ENCODE assay signal across 1 cellular context in the genomic region with DNA sequence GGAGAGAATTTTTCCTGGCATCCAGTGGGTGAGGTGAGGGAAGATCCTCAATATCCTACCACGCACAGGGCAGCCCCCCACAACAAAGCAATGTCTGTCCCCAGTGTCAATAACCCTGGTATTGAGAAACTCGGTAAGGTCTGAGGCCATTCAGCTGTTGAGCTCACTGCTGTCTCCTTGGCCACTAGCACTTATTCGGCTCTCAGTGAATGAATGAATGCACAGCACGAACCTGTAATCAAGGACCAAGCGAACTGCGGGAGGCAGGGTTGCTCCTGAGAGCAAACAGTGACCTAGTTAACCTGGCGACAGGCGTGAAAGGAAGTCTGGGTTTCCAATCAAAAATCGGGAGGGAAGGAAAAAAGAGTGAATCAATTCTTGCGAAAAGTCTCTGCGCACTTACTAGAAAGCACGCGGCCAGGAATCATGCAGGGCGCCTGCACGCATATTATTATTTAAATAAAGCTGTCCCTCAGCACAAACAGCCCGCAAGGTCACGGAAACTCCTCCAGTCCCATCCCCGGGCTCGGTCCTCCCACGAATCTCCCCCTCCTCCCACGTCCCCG.
TF ChIP-seq lines count a peak whose summit lies in the region.

No MANE protein-coding gene starts in this region.

TF ChIP-seq in HepG2, 621 proteins besides CTCF, POLR2A, EP300 and RAD21 (continued from another document and continues in another):
- TF ChIP-seq ZNF773 (CRISPR knock-in tag; IDR thresholded peaks at IDR 0.05; ENCODE audit: borderline replicate concordance): no peak
- no peak for TF ChIP-seq ZNF629 (CRISPR knock-in tag; conservative IDR thresholded peaks at IDR 0.05)
- TF ChIP-seq, protein P1, sequence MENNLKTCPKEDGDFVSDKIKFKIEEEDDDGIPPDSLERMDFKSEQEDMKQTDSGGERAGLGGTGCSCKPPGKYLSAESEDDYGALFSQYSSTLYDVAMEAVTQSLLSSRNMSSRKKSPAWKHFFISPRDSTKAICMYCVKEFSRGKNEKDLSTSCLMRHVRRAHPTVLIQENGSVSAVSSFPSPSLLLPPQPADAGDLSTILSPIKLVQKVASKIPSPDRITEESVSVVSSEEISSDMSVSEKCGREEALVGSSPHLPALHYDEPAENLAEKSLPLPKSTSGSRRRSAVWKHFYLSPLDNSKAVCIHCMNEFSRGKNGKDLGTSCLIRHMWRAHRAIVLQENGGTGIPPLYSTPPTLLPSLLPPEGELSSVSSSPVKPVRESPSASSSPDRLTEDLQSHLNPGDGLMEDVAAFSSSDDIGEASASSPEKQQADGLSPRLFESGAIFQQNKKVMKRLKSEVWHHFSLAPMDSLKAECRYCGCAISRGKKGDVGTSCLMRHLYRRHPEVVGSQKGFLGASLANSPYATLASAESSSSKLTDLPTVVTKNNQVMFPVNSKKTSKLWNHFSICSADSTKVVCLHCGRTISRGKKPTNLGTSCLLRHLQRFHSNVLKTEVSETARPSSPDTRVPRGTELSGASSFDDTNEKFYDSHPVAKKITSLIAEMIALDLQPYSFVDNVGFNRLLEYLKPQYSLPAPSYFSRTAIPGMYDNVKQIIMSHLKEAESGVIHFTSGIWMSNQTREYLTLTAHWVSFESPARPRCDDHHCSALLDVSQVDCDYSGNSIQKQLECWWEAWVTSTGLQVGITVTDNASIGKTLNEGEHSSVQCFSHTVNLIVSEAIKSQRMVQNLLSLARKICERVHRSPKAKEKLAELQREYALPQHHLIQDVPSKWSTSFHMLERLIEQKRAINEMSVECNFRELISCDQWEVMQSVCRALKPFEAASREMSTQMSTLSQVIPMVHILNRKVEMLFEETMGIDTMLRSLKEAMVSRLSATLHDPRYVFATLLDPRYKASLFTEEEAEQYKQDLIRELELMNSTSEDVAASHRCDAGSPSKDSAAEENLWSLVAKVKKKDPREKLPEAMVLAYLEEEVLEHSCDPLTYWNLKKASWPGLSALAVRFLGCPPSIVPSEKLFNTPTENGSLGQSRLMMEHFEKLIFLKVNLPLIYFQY (CRISPR knock-in tag; IDR thresholded peaks at IDR 0.05; ENCODE audit: borderline replicate concordance): peak; percentile 45; the same call in 1 of the 2 replicates
- no peak for TF ChIP-seq TOE1 (CRISPR knock-in tag; IDR thresholded peaks at IDR 0.05)
- TF ChIP-seq, protein P2, sequence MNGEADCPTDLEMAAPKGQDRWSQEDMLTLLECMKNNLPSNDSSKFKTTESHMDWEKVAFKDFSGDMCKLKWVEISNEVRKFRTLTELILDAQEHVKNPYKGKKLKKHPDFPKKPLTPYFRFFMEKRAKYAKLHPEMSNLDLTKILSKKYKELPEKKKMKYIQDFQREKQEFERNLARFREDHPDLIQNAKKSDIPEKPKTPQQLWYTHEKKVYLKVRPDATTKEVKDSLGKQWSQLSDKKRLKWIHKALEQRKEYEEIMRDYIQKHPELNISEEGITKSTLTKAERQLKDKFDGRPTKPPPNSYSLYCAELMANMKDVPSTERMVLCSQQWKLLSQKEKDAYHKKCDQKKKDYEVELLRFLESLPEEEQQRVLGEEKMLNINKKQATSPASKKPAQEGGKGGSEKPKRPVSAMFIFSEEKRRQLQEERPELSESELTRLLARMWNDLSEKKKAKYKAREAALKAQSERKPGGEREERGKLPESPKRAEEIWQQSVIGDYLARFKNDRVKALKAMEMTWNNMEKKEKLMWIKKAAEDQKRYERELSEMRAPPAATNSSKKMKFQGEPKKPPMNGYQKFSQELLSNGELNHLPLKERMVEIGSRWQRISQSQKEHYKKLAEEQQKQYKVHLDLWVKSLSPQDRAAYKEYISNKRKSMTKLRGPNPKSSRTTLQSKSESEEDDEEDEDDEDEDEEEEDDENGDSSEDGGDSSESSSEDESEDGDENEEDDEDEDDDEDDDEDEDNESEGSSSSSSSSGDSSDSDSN (CRISPR knock-in tag; IDR thresholded peaks at IDR 0.05): 0 out of 2 replicates have a peak, but pooled peaks have one; percentile 6
- no peak for TF ChIP-seq NFE2 (CRISPR knock-in tag; IDR thresholded peaks at IDR 0.05)
- TF ChIP-seq MAF1 (CRISPR knock-in tag; IDR thresholded peaks at IDR 0.05; ENCODE audit: borderline replicate concordance): no peak
- TF ChIP-seq, protein P3, sequence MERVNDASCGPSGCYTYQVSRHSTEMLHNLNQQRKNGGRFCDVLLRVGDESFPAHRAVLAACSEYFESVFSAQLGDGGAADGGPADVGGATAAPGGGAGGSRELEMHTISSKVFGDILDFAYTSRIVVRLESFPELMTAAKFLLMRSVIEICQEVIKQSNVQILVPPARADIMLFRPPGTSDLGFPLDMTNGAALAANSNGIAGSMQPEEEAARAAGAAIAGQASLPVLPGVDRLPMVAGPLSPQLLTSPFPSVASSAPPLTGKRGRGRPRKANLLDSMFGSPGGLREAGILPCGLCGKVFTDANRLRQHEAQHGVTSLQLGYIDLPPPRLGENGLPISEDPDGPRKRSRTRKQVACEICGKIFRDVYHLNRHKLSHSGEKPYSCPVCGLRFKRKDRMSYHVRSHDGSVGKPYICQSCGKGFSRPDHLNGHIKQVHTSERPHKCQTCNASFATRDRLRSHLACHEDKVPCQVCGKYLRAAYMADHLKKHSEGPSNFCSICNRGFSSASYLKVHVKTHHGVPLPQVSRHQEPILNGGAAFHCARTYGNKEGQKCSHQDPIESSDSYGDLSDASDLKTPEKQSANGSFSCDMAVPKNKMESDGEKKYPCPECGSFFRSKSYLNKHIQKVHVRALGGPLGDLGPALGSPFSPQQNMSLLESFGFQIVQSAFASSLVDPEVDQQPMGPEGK (CRISPR knock-in tag; IDR thresholded peaks at IDR 0.05): peak; percentile 69
- TF ChIP-seq SP5 (CRISPR knock-in tag; IDR thresholded peaks at IDR 0.05; ENCODE audit: borderline replicate concordance, low read depth): no peak
- no peak for TF ChIP-seq GABPB1 (CRISPR knock-in tag; IDR thresholded peaks at IDR 0.05)
- TF ChIP-seq MED13 (CRISPR knock-in tag; IDR thresholded peaks at IDR 0.05): no peak; the same call in 1 of the 2 replicates
- TF ChIP-seq, protein P4, sequence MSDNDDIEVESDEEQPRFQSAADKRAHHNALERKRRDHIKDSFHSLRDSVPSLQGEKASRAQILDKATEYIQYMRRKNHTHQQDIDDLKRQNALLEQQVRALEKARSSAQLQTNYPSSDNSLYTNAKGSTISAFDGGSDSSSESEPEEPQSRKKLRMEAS (IDR thresholded peaks at IDR 0.05): 0 out of 2 replicates have a peak, but pooled peaks have one; percentile 31
- TF ChIP-seq, protein P5, sequence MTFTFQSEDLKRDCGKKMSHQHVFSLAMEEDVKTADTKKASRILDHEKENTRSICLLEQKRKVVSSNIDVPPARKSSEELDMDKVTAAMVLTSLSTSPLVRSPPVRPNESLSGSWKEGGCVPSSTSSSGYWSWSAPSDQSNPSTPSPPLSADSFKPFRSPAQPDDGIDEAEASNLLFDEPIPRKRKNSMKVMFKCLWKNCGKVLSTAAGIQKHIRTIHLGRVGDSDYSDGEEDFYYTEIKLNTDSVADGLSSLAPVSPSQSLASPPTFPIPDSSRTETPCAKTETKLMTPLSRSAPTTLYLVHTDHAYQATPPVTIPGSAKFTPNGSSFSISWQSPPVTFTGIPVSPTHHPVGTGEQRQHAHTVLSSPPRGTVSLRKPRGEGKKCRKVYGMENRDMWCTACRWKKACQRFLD (CRISPR knock-in tag; IDR thresholded peaks at IDR 0.05; ENCODE audit: borderline replicate concordance): 0 out of 2 replicates have a peak, but pooled peaks have one; percentile 51
- TF ChIP-seq, protein P6, sequence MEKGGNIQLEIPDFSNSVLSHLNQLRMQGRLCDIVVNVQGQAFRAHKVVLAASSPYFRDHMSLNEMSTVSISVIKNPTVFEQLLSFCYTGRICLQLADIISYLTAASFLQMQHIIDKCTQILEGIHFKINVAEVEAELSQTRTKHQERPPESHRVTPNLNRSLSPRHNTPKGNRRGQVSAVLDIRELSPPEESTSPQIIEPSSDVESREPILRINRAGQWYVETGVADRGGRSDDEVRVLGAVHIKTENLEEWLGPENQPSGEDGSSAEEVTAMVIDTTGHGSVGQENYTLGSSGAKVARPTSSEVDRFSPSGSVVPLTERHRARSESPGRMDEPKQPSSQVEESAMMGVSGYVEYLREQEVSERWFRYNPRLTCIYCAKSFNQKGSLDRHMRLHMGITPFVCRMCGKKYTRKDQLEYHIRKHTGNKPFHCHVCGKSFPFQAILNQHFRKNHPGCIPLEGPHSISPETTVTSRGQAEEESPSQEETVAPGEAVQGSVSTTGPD (CRISPR knock-in tag; IDR thresholded peaks at IDR 0.05): no peak
- TF ChIP-seq, protein P7, sequence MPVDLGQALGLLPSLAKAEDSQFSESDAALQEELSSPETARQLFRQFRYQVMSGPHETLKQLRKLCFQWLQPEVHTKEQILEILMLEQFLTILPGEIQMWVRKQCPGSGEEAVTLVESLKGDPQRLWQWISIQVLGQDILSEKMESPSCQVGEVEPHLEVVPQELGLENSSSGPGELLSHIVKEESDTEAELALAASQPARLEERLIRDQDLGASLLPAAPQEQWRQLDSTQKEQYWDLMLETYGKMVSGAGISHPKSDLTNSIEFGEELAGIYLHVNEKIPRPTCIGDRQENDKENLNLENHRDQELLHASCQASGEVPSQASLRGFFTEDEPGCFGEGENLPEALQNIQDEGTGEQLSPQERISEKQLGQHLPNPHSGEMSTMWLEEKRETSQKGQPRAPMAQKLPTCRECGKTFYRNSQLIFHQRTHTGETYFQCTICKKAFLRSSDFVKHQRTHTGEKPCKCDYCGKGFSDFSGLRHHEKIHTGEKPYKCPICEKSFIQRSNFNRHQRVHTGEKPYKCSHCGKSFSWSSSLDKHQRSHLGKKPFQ (CRISPR knock-in tag; IDR thresholded peaks at IDR 0.05; ENCODE audit: insufficient replicate concordance): no peak
- TF ChIP-seq ZNF670 (CRISPR knock-in tag; IDR thresholded peaks at IDR 0.05; ENCODE audit: borderline replicate concordance): no peak
- TF ChIP-seq RFXAP (CRISPR knock-in tag; IDR thresholded peaks at IDR 0.05; ENCODE audit: borderline replicate concordance): peak; percentile 50; the same call in 1 of the 2 replicates
- no peak for TF ChIP-seq XBP1 (CRISPR knock-in tag; IDR thresholded peaks at IDR 0.05)
- TF ChIP-seq, protein P8, sequence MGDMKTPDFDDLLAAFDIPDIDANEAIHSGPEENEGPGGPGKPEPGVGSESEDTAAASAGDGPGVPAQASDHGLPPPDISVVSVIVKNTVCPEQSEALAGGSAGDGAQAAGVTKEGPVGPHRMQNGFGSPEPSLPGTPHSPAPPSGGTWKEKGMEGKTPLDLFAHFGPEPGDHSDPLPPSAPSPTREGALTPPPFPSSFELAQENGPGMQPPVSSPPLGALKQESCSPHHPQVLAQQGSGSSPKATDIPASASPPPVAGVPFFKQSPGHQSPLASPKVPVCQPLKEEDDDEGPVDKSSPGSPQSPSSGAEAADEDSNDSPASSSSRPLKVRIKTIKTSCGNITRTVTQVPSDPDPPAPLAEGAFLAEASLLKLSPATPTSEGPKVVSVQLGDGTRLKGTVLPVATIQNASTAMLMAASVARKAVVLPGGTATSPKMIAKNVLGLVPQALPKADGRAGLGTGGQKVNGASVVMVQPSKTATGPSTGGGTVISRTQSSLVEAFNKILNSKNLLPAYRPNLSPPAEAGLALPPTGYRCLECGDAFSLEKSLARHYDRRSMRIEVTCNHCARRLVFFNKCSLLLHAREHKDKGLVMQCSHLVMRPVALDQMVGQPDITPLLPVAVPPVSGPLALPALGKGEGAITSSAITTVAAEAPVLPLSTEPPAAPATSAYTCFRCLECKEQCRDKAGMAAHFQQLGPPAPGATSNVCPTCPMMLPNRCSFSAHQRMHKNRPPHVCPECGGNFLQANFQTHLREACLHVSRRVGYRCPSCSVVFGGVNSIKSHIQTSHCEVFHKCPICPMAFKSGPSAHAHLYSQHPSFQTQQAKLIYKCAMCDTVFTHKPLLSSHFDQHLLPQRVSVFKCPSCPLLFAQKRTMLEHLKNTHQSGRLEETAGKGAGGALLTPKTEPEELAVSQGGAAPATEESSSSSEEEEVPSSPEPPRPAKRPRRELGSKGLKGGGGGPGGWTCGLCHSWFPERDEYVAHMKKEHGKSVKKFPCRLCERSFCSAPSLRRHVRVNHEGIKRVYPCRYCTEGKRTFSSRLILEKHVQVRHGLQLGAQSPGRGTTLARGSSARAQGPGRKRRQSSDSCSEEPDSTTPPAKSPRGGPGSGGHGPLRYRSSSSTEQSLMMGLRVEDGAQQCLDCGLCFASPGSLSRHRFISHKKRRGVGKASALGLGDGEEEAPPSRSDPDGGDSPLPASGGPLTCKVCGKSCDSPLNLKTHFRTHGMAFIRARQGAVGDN (CRISPR knock-in tag; IDR thresholded peaks at IDR 0.05): no peak
- 0 out of 2 replicates have a peak, but pooled peaks have one; percentile 62 for TF ChIP-seq DNMT1 (CRISPR knock-in tag; IDR thresholded peaks at IDR 0.05)
- TF ChIP-seq TBX2 (CRISPR knock-in tag; IDR thresholded peaks at IDR 0.05; ENCODE audit: borderline replicate concordance): no peak
- TF ChIP-seq FOXA1 (IDR thresholded peaks at IDR 0.05): no peak
- peak; percentile 90 for TF ChIP-seq FOXA1 (CRISPR knock-in tag; IDR thresholded peaks at IDR 0.05)
- TF ChIP-seq ZNF570 (CRISPR knock-in tag; IDR thresholded peaks at IDR 0.05; ENCODE audit: borderline replicate concordance): no peak
- TF ChIP-seq, protein P9, sequence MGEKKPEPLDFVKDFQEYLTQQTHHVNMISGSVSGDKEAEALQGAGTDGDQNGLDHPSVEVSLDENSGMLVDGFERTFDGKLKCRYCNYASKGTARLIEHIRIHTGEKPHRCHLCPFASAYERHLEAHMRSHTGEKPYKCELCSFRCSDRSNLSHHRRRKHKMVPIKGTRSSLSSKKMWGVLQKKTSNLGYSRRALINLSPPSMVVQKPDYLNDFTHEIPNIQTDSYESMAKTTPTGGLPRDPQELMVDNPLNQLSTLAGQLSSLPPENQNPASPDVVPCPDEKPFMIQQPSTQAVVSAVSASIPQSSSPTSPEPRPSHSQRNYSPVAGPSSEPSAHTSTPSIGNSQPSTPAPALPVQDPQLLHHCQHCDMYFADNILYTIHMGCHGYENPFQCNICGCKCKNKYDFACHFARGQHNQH (CRISPR knock-in tag; IDR thresholded peaks at IDR 0.05): 0 out of 2 replicates have a peak, but pooled peaks have one; percentile 15
- TF ChIP-seq ZNF549 (CRISPR knock-in tag; IDR thresholded peaks at IDR 0.05): no peak
- TF ChIP-seq, protein P10, sequence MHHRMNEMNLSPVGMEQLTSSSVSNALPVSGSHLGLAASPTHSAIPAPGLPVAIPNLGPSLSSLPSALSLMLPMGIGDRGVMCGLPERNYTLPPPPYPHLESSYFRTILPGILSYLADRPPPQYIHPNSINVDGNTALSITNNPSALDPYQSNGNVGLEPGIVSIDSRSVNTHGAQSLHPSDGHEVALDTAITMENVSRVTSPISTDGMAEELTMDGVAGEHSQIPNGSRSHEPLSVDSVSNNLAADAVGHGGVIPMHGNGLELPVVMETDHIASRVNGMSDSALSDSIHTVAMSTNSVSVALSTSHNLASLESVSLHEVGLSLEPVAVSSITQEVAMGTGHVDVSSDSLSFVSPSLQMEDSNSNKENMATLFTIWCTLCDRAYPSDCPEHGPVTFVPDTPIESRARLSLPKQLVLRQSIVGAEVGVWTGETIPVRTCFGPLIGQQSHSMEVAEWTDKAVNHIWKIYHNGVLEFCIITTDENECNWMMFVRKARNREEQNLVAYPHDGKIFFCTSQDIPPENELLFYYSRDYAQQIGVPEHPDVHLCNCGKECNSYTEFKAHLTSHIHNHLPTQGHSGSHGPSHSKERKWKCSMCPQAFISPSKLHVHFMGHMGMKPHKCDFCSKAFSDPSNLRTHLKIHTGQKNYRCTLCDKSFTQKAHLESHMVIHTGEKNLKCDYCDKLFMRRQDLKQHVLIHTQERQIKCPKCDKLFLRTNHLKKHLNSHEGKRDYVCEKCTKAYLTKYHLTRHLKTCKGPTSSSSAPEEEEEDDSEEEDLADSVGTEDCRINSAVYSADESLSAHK (CRISPR knock-in tag; IDR thresholded peaks at IDR 0.05; ENCODE audit: borderline replicate concordance): no peak
- no peak for TF ChIP-seq ZBTB7A (CRISPR knock-in tag; IDR thresholded peaks at IDR 0.05)
- TF ChIP-seq JUND (CRISPR knock-in tag; IDR thresholded peaks at IDR 0.05): no peak
- peak; percentile 1; the same call in 1 of the 2 replicates for TF ChIP-seq SPEN (CRISPR knock-in tag; IDR thresholded peaks at IDR 0.05; ENCODE audit: low read depth)
